In the genomic region with DNA sequence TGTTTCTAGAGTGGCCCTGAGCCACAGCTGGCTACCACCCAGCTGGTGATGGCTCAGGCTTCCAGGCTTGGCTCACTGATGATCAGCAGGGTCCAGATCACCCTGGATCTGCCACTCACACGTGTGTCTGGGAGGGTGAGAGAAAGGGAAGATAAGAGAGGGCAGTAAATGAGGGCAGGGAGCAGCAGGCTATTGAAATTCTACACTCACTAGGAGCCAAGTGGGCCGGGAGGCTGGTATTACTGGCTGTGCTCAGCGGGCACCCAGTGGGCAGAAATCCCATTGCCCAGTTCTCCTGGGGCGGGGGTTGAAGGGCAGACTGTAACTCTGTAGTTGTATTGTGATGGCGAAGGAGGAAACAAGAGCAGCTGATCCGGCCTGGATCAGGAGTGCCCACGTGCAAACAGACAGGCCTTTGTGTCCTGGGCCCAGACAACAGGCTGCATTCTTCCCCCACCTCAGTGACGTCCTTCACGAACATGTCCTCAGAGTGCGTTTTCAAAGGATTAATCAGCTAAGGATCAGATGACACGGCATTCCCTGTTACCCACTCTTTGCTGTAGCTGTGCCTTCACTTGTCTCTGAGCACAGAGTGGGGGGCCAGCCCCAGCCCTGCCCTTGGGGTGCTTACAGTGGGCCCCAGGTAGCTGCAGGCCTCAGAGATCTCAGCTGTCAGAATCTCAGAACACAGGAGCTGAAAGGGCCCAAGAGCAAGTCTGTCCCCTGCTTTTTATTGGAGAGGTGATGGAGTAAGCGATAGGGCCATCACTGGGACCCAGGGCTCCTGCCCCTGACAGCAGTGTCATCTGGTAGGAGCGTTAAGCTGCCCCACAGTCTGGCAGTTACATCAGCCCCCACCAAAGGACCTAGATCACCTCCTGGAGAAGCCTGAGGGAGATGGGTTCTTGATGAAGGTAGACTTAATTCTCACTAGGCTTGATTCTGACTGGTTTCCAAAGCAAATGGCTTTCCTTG, we compare ENCODE assay signal across 2 cellular contexts.
TF ChIP-seq lines count a peak whose summit lies in the region.

No MANE protein-coding gene starts in this region.

TF ChIP-seq in Ishikawa, 13 proteins besides CTCF, POLR2A, EP300 and RAD21 (continued from another document):
- TF ChIP-seq, protein P1, sequence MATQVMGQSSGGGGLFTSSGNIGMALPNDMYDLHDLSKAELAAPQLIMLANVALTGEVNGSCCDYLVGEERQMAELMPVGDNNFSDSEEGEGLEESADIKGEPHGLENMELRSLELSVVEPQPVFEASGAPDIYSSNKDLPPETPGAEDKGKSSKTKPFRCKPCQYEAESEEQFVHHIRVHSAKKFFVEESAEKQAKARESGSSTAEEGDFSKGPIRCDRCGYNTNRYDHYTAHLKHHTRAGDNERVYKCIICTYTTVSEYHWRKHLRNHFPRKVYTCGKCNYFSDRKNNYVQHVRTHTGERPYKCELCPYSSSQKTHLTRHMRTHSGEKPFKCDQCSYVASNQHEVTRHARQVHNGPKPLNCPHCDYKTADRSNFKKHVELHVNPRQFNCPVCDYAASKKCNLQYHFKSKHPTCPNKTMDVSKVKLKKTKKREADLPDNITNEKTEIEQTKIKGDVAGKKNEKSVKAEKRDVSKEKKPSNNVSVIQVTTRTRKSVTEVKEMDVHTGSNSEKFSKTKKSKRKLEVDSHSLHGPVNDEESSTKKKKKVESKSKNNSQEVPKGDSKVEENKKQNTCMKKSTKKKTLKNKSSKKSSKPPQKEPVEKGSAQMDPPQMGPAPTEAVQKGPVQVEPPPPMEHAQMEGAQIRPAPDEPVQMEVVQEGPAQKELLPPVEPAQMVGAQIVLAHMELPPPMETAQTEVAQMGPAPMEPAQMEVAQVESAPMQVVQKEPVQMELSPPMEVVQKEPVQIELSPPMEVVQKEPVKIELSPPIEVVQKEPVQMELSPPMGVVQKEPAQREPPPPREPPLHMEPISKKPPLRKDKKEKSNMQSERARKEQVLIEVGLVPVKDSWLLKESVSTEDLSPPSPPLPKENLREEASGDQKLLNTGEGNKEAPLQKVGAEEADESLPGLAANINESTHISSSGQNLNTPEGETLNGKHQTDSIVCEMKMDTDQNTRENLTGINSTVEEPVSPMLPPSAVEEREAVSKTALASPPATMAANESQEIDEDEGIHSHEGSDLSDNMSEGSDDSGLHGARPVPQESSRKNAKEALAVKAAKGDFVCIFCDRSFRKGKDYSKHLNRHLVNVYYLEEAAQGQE (IDR thresholded peaks at IDR 0.05; ENCODE audit: low read depth), result no peak
- 0 out of 2 replicates have a peak, but pooled peaks have one; percentile 21 for TF ChIP-seq TCF12 (IDR thresholded peaks at IDR 0.05; ENCODE audit: low read depth)
- peak; percentile 50 for TF ChIP-seq NFIC (IDR thresholded peaks at IDR 0.05)
- TF ChIP-seq TEAD4 (IDR thresholded peaks at IDR 0.05), result peak; percentile 9; the same call in 1 of the 2 replicates

TF ChIP-seq in K562, 482 proteins besides CTCF, POLR2A, EP300 and RAD21 (continued from another document):
- TF ChIP-seq, protein P2, sequence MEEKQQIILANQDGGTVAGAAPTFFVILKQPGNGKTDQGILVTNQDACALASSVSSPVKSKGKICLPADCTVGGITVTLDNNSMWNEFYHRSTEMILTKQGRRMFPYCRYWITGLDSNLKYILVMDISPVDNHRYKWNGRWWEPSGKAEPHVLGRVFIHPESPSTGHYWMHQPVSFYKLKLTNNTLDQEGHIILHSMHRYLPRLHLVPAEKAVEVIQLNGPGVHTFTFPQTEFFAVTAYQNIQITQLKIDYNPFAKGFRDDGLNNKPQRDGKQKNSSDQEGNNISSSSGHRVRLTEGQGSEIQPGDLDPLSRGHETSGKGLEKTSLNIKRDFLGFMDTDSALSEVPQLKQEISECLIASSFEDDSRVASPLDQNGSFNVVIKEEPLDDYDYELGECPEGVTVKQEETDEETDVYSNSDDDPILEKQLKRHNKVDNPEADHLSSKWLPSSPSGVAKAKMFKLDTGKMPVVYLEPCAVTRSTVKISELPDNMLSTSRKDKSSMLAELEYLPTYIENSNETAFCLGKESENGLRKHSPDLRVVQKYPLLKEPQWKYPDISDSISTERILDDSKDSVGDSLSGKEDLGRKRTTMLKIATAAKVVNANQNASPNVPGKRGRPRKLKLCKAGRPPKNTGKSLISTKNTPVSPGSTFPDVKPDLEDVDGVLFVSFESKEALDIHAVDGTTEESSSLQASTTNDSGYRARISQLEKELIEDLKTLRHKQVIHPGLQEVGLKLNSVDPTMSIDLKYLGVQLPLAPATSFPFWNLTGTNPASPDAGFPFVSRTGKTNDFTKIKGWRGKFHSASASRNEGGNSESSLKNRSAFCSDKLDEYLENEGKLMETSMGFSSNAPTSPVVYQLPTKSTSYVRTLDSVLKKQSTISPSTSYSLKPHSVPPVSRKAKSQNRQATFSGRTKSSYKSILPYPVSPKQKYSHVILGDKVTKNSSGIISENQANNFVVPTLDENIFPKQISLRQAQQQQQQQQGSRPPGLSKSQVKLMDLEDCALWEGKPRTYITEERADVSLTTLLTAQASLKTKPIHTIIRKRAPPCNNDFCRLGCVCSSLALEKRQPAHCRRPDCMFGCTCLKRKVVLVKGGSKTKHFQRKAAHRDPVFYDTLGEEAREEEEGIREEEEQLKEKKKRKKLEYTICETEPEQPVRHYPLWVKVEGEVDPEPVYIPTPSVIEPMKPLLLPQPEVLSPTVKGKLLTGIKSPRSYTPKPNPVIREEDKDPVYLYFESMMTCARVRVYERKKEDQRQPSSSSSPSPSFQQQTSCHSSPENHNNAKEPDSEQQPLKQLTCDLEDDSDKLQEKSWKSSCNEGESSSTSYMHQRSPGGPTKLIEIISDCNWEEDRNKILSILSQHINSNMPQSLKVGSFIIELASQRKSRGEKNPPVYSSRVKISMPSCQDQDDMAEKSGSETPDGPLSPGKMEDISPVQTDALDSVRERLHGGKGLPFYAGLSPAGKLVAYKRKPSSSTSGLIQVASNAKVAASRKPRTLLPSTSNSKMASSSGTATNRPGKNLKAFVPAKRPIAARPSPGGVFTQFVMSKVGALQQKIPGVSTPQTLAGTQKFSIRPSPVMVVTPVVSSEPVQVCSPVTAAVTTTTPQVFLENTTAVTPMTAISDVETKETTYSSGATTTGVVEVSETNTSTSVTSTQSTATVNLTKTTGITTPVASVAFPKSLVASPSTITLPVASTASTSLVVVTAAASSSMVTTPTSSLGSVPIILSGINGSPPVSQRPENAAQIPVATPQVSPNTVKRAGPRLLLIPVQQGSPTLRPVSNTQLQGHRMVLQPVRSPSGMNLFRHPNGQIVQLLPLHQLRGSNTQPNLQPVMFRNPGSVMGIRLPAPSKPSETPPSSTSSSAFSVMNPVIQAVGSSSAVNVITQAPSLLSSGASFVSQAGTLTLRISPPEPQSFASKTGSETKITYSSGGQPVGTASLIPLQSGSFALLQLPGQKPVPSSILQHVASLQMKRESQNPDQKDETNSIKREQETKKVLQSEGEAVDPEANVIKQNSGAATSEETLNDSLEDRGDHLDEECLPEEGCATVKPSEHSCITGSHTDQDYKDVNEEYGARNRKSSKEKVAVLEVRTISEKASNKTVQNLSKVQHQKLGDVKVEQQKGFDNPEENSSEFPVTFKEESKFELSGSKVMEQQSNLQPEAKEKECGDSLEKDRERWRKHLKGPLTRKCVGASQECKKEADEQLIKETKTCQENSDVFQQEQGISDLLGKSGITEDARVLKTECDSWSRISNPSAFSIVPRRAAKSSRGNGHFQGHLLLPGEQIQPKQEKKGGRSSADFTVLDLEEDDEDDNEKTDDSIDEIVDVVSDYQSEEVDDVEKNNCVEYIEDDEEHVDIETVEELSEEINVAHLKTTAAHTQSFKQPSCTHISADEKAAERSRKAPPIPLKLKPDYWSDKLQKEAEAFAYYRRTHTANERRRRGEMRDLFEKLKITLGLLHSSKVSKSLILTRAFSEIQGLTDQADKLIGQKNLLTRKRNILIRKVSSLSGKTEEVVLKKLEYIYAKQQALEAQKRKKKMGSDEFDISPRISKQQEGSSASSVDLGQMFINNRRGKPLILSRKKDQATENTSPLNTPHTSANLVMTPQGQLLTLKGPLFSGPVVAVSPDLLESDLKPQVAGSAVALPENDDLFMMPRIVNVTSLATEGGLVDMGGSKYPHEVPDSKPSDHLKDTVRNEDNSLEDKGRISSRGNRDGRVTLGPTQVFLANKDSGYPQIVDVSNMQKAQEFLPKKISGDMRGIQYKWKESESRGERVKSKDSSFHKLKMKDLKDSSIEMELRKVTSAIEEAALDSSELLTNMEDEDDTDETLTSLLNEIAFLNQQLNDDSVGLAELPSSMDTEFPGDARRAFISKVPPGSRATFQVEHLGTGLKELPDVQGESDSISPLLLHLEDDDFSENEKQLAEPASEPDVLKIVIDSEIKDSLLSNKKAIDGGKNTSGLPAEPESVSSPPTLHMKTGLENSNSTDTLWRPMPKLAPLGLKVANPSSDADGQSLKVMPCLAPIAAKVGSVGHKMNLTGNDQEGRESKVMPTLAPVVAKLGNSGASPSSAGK (IDR thresholded peaks at IDR 0.05), result 0 out of 2 replicates have a peak, but pooled peaks have one; percentile 22
- no peak for TF ChIP-seq RBM25 (IDR thresholded peaks at IDR 0.05; ENCODE audit: low read depth, low read length, severe bottlenecking)
- TF ChIP-seq, protein P3, sequence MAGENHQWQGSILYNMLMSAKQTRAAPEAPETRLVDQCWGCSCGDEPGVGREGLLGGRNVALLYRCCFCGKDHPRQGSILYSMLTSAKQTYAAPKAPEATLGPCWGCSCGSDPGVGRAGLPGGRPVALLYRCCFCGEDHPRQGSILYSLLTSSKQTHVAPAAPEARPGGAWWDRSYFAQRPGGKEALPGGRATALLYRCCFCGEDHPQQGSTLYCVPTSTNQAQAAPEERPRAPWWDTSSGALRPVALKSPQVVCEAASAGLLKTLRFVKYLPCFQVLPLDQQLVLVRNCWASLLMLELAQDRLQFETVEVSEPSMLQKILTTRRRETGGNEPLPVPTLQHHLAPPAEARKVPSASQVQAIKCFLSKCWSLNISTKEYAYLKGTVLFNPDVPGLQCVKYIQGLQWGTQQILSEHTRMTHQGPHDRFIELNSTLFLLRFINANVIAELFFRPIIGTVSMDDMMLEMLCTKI (IDR thresholded peaks at IDR 0.05; ENCODE audit: partially characterized antibody), result no peak
- peak; percentile 72 for TF ChIP-seq CBFA2T3 (IDR thresholded peaks at IDR 0.05)
- peak; percentile 22 for TF ChIP-seq MEIS2 (IDR thresholded peaks at IDR 0.05; ENCODE audit: partially characterized antibody)
- peak; percentile 44; the same call in 1 of the 2 replicates for TF ChIP-seq ARID1B (IDR thresholded peaks at IDR 0.05)
- TF ChIP-seq NEUROD1 (IDR thresholded peaks at IDR 0.05; ENCODE audit: borderline replicate concordance, low read depth, low read length, partially characterized antibody), result no peak
- TF ChIP-seq, protein P4, sequence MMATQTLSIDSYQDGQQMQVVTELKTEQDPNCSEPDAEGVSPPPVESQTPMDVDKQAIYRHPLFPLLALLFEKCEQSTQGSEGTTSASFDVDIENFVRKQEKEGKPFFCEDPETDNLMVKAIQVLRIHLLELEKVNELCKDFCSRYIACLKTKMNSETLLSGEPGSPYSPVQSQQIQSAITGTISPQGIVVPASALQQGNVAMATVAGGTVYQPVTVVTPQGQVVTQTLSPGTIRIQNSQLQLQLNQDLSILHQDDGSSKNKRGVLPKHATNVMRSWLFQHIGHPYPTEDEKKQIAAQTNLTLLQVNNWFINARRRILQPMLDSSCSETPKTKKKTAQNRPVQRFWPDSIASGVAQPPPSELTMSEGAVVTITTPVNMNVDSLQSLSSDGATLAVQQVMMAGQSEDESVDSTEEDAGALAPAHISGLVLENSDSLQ (IDR thresholded peaks at IDR 0.05), result peak; percentile 22; the same call in 1 of the 2 replicates
